Comparison of ENCODE assay signal across 14 cellular contexts in the genomic region with DNA sequence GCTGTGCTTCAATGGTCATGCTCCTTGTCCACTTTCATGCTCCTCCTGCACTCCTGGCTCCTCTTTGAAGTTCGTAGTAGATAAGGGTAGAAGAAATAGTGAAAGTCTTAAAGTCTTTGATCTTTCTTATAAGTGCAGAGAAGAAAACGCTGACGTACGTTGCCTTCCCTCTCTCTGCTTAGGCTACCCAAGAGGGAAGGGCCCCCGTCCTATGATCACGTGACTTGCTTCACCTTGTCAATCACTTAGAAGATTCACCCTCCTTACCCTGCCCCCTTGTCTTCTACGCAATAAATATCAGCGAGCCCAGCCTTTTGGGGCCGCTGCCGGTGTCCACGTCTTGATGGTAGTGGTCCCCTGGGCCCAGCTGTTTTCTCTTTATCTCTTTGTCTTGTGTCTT. TPM values are rescaled to one million over a fixed set of nuclear protein-coding genes. Genes with fewer than 3 reads are reported as not detected.
"Had no signal": no experiment of that assay in that cellular context is flagged by ENCODE, and none has a peak within 500 bp of the region (broad histone marks: within the 10 kb centered on the region; RNA-seq: fewer than 3 reads in every experiment).

No MANE protein-coding gene starts in this region.

RNA-seq across cellular contexts. Expression of gene TEX101, which starts 22.6 kb away (rescaled TPM):
- total RNA-seq: activated CD8-positive, alpha-beta T cell treated with anti-CD3 and anti-CD28 coated beads for 36 hours; activated naive CD8-positive, alpha-beta T cell treated with anti-CD3 and anti-CD28 coated beads, Interleukin-2, amount 10 ng/mL, durations not matched to agents 7 days and 5 days; ascending aorta; cardiac muscle cell; chondrocyte; esophagus muscularis mucosa; foreskin keratinocyte; heart right ventricle; left lung; lower lobe of right lung; neural crest cell; pancreas; sciatic nerve; uterus had no signal
- polyA plus RNA-seq: cardiac muscle cell, foreskin keratinocyte, heart right ventricle, pancreas had no signal

RNA-seq across cellular contexts. Expression of gene LYPD3, which starts 28.1 kb away (rescaled TPM):
- total RNA-seq: ascending aorta had no signal
